Comparison of ENCODE assay signal across 27 cellular contexts in genomic region chr3:144900366-144900765, GRCh38.
DNase-seq lines count a peak whose midpoint lies in the region; ATAC-seq, FAIRE-seq and TF ChIP-seq lines count a peak whose summit lies in the region.
"Had no signal": no experiment of that assay in that cellular context is flagged by ENCODE, and none has a peak within 500 bp of the region (broad histone marks: within the 10 kb centered on the region; RNA-seq: fewer than 3 reads in every experiment).

No MANE protein-coding gene starts in this region.

- H3K4me3 ChIP-seq in GM23248, result no peak overlapping the region
- H3K4me3 ChIP-seq in adipocyte (ENCODE audit: low read length), result no peak overlapping the region
- no peak overlapping the region for H3K4me3 ChIP-seq in fibroblast of lung (replicated peaks in 1 of 4; ENCODE audit: control extremely low read depth in 1 of 4, insufficient read depth in 1 of 4, low read depth in 3 of 4, low read length in 4 of 4)
- no peak overlapping the region for H3K4me3 ChIP-seq in keratinocyte (ENCODE audit: control insufficient read depth in 2 of 3, extremely low read depth in 1 of 3, insufficient read depth in 2 of 3, low read depth in 1 of 3, low read length in 3 of 3)
- no peak overlapping the region for H3K4me3 ChIP-seq in A673 (ENCODE audit: low read depth, low read length, poor library complexity, severe bottlenecking)
- H3K4me3 ChIP-seq: SK-N-MC had no signal

- no peaks in the 10 kb centered on the region; the same call in 1 of the 2 replicates for H3K4me1 ChIP-seq in GM23248 (ENCODE audit: insufficient read depth)
- no peaks in the 10 kb centered on the region for H3K4me1 ChIP-seq in adipocyte (ENCODE audit: control insufficient read depth, insufficient read depth, low read length)
- H3K4me1 ChIP-seq in fibroblast of lung (ENCODE audit: control insufficient read depth, extremely low read depth, insufficient read depth, low read length), result no peaks in the 10 kb centered on the region
- no peaks in the 10 kb centered on the region for H3K4me1 ChIP-seq in keratinocyte (ENCODE audit: control insufficient read depth, extremely low read depth, insufficient read depth, low read length)
- no peaks in the 10 kb centered on the region for H3K4me1 ChIP-seq in A673 (ENCODE audit: insufficient read depth, low read length, poor library complexity, severe bottlenecking)

- intact Hi-C loops in left ventricle myocardium superior (cut with micrococcal nuclease) (no loop called here), A673 (cut with micrococcal nuclease; ENCODE audit: unreplicated experiment) (no loop called here)

- DNase-seq in GM23248 (peak; percentile 26), adipocyte (ENCODE audit: low read depth) (peak; percentile 50), fibroblast of lung (ENCODE audit: low read depth in 2 of 2) (peak; percentile 0 to 48), keratinocyte (ENCODE audit: low read depth, low spot score) (no peak), left ventricle myocardium superior (no peak), A673 (ENCODE audit: low spot score) (no peak), germinal center (ENCODE audit: low spot score) (no peak)
- DNase-seq: 8988T; CD8-positive, alpha-beta memory T cell; DMS53; GDM1; Kasumi-1; MM.1S; NCI-H1092; NCI-H1436 treated with DMSO at 0.1 percent for 48 hours; NCI-H1930; NCI-H2227 treated with DMSO at 0.1 percent for 48 hours; NCI-H524; NCI-H774; NK-92 treated with Interleukin-12 subunit alpha and Interleukin-12 subunit beta, amount 100 ng/mL, for 24 hours; SHP77 treated with DMSO at 0.1 percent for 48 hours had no signal

- no peaks in the 10 kb centered on the region for H3K27me3 ChIP-seq in GM23248 (replicated peaks; ENCODE audit: insufficient read depth)
- no peaks in the 10 kb centered on the region for H3K27me3 ChIP-seq in adipocyte (replicated peaks; ENCODE audit: control insufficient read depth, insufficient read depth, low read length)
- H3K27me3 ChIP-seq in fibroblast of lung (ENCODE audit: control insufficient read depth, insufficient read depth, low read length), result no peaks in the 10 kb centered on the region
- H3K27me3 ChIP-seq in keratinocyte (ENCODE audit: control insufficient read depth, extremely low read depth, insufficient read depth, low read length), result no peaks in the 10 kb centered on the region
- no peaks in the 10 kb centered on the region for H3K27me3 ChIP-seq in A673 (replicated peaks; ENCODE audit: insufficient read depth, low read depth, low read length, poor library complexity)

- H3K9me3 ChIP-seq in GM23248 (ENCODE audit: low read depth) (no peaks in the 10 kb centered on the region), adipocyte (ENCODE audit: control insufficient read depth, low read length) (peaks cover 2% of the 10 kb centered on the region), fibroblast of lung (ENCODE audit: control insufficient read depth, insufficient read depth, low read depth, low read length) (no peaks in the 10 kb centered on the region), keratinocyte (ENCODE audit: control insufficient read depth, low read depth, low read length) (no peaks in the 10 kb centered on the region), A673 (ENCODE audit: low read depth, low read length, poor library complexity, severe bottlenecking) (no peaks in the 10 kb centered on the region)

- POLR2A ChIA-PET in A673 (lab: Charles Lee; ENCODE audit: low non-redundant PET), result no interaction called here

- H3K4me2 ChIP-seq in GM23248 (ENCODE audit: unreplicated experiment) (no peak overlapping the region), fibroblast of lung (ENCODE audit: extremely low read depth, insufficient read depth, low read length) (no peak overlapping the region), keratinocyte (ENCODE audit: control insufficient read depth, extremely low read depth, insufficient read depth, low read depth, low read length) (no peak overlapping the region)

- H3K9me2 ChIP-seq in GM23248 (ENCODE audit: insufficient read depth), result peaks cover 4% of the 10 kb centered on the region; the same call in 1 of the 2 replicates

- H3F3A ChIP-seq in GM23248 (ENCODE audit: insufficient read depth), result no peaks in the 10 kb centered on the region

- no TSS peak for BruUV-seq in A673 (replicated peaks; lab: Mats Ljungman, UMichigan)

- H3K27ac ChIP-seq in GM23248 (no peak overlapping the region), fibroblast of lung (ENCODE audit: insufficient read depth, low read length) (no peak overlapping the region), keratinocyte (ENCODE audit: control insufficient read depth, insufficient read depth, low read length) (no peak overlapping the region), A673 (ENCODE audit: low read depth, low read length, poor library complexity, severe bottlenecking) (no peak overlapping the region)
- H3K27ac ChIP-seq: C4-2B, RWPE1, SK-N-MC had no signal

- H3K36me3 ChIP-seq in GM23248 (ENCODE audit: low read depth), result no peaks in the 10 kb centered on the region
- H3K36me3 ChIP-seq in adipocyte (ENCODE audit: control insufficient read depth, insufficient read depth, low read length, severe bottlenecking), result no peaks in the 10 kb centered on the region
- no peaks in the 10 kb centered on the region for H3K36me3 ChIP-seq in fibroblast of lung (ENCODE audit: control insufficient read depth, insufficient read depth, low read length)
- no peaks in the 10 kb centered on the region for H3K36me3 ChIP-seq in keratinocyte (ENCODE audit: control insufficient read depth in 2 of 2, extremely low read depth in 1 of 2, insufficient read depth in 2 of 2, low read length in 2 of 2)
- H3K36me3 ChIP-seq in A673 (ENCODE audit: insufficient read depth, low read length, poor library complexity, severe bottlenecking), result no peaks in the 10 kb centered on the region

- ATAC-seq in left ventricle myocardium superior (no peak), GM18868 (IDR thresholded peaks at IDR 0.05; ENCODE audit: unreplicated experiment) (no peak)

- in situ Hi-C loops in GM23248 (cut with MboI), result no loop called here

- H3K9ac ChIP-seq in GM23248 (no peak overlapping the region), adipocyte (ENCODE audit: low read length) (no peak overlapping the region), fibroblast of lung (ENCODE audit: insufficient read depth, low read length) (no peak overlapping the region), keratinocyte (ENCODE audit: control insufficient read depth, extremely low read depth, insufficient read depth, low read length) (no peak overlapping the region)

- dilution Hi-C loops in keratinocyte (cut with MboI; ENCODE audit: extremely low pct_ligation_motif_present, low sequenced_read_pairs), result no loop called here

- peak; percentile 49 for FAIRE-seq in keratinocyte (lab: Jason Lieb, UNC)
- FAIRE-seq: GM18507, GM19239 had no signal

- no peaks in the 10 kb centered on the region for H3K9me1 ChIP-seq in keratinocyte (ENCODE audit: control insufficient read depth, extremely low read depth, insufficient read depth, low read length)

- no peaks in the 10 kb centered on the region for H3K79me2 ChIP-seq in GM23248 (ENCODE audit: insufficient read depth)
- H3K79me2 ChIP-seq in fibroblast of lung (ENCODE audit: control insufficient read depth, insufficient read depth, low read length), result no peaks in the 10 kb centered on the region
- no peaks in the 10 kb centered on the region for H3K79me2 ChIP-seq in keratinocyte (ENCODE audit: control insufficient read depth, insufficient read depth, low read length)

- H4K20me1 ChIP-seq in GM23248 (ENCODE audit: insufficient read depth), result no peaks in the 10 kb centered on the region
- H4K20me1 ChIP-seq in fibroblast of lung (ENCODE audit: control insufficient read depth, extremely low read depth, insufficient read depth, low read length), result no peaks in the 10 kb centered on the region
- H4K20me1 ChIP-seq in keratinocyte (ENCODE audit: control insufficient read depth, extremely low read depth, insufficient read depth, low read length), result no peaks in the 10 kb centered on the region

- H2AFZ ChIP-seq in GM23248 (no peak overlapping the region), fibroblast of lung (ENCODE audit: low read length) (no peak overlapping the region), keratinocyte (ENCODE audit: control insufficient read depth, low read length) (no peak overlapping the region)

- CTCF ChIA-PET in A673 (lab: Charles Lee), result no interaction called here

- no peak for TF ChIP-seq CTCF in fibroblast of lung (conservative IDR thresholded peaks at IDR 0.05 in 1 of 2, IDR thresholded peaks at IDR 0.05 in 1 of 2; ENCODE audit: low read depth in 1 of 2, low read length in 2 of 2)
- TF ChIP-seq CTCF in keratinocyte (optimal IDR thresholded peaks at IDR 0.05 in 1 of 3, IDR thresholded peaks at IDR 0.05 in 1 of 3, conservative IDR thresholded peaks at IDR 0.05 in 1 of 3; ENCODE audit: extremely low read depth in 1 of 3, insufficient read depth in 2 of 3, low read length in 3 of 3), result no peak
- TF ChIP-seq CTCF in A673 (conservative IDR thresholded peaks at IDR 0.05; ENCODE audit: low read depth, low read length), result no peak

Comparison
In these comparisons a context has a peak if more than half of its experiments do, and no peak if none do; other contexts are left out.
1. DNase-seq: peak in GM23248 (single experiment), adipocyte (single experiment) and fibroblast of lung (2 of 2); none in keratinocyte (single experiment), left ventricle myocardium superior (single experiment), A673 (single experiment) and germinal center (single experiment).